In genomic region chrX:150450519-150451177, GRCh38 we compare ENCODE assay signal across 19 cellular contexts.
DNase-seq lines count a peak whose midpoint lies in the region; ATAC-seq and TF ChIP-seq lines count a peak whose summit lies in the region.
"Had no signal": no experiment of that assay in that cellular context is flagged by ENCODE, and none has a peak within 500 bp of the region (broad histone marks: within the 10 kb centered on the region; RNA-seq: fewer than 3 reads in every experiment).

No MANE protein-coding gene starts in this region.

- H3K4me3 Mint-ChIP-seq in activated T-cell treated with anti-CD3 and anti-CD28 coated beads, Interleukin-2, amount 50 U/mL, for 4 hours = no peak overlapping the region
- peak overlapping the region in 1 of 10 donors; percentile 17 for H3K4me3 Mint-ChIP-seq in naive thymus-derived CD4-positive, alpha-beta T cell
- H3K4me3 Mint-ChIP-seq: activated naive CD4-positive, alpha-beta T cell treated with anti-CD3 and anti-CD28 coated beads, Interleukin-2, amount 50 U/mL, for 24 hours; brain; naive B cell; T-helper 17 cell; WTC11 had no signal

- intact Hi-C loops in naive thymus-derived CD4-positive, alpha-beta T cell (cut with micrococcal nuclease) = no loop called here
- intact Hi-C loops in lower lobe of right lung (cut with DNase I) = no loop called here

- H3K27me3 ChIP-seq in naive thymus-derived CD4-positive, alpha-beta T cell (ENCODE audit: control insufficient read depth in 2 of 2, insufficient read depth in 2 of 2, low read length in 2 of 2) = no peaks in the 10 kb centered on the region
- no peaks in the 10 kb centered on the region for H3K27me3 ChIP-seq in lower lobe of right lung (ENCODE audit: low read depth)
- H3K27me3 ChIP-seq: pancreas had no signal

- no peaks in the 10 kb centered on the region for H3K36me3 Mint-ChIP-seq in activated T-cell treated with anti-CD3 and anti-CD28 coated beads, Interleukin-2, amount 50 U/mL, for 4 hours (ENCODE audit: insufficient read depth)
- peaks cover 0 to 7% of the 10 kb centered on the region in 2 donors for H3K36me3 Mint-ChIP-seq in activated naive CD4-positive, alpha-beta T cell treated with anti-CD3 and anti-CD28 coated beads, Interleukin-2, amount 50 U/mL, for 72 hours
- H3K36me3 Mint-ChIP-seq in naive thymus-derived CD4-positive, alpha-beta T cell = peaks cover 0 to 15% (median 0%) of the 10 kb centered on the region in 5 donors
- H3K36me3 Mint-ChIP-seq: brain, naive B cell, WTC11 had no signal

- no peaks in the 10 kb centered on the region for H3K4me1 ChIP-seq in naive thymus-derived CD4-positive, alpha-beta T cell (ENCODE audit: control insufficient read depth in 2 of 2, insufficient read depth in 2 of 2, low read length in 2 of 2)
- no peaks in the 10 kb centered on the region for H3K4me1 ChIP-seq in lower lobe of right lung
- H3K4me1 ChIP-seq: pancreas had no signal

- no peaks in the 10 kb centered on the region for H3K9me3 ChIP-seq in naive thymus-derived CD4-positive, alpha-beta T cell (ENCODE audit: control insufficient read depth in 2 of 3, low read length in 3 of 3)
- H3K9me3 ChIP-seq in lower lobe of right lung = no peaks in the 10 kb centered on the region
- H3K9me3 ChIP-seq: pancreas had no signal

- POLR2A ChIA-PET in naive thymus-derived CD4-positive, alpha-beta T cell (lab: Charles Lee) = interaction anchor here (1.0 kb wide), 1 partner anchor 124 kb away, joined by 3 read pairs; no protein-coding TSS in a partner anchor

- DNase-seq in activated T-cell treated with anti-CD3 and anti-CD28 coated beads, Interleukin-2, amount 50 U/mL, for 4 hours = no peak
- DNase-seq in activated T-cell treated with anti-CD3 and anti-CD28 coated beads, Interleukin-2, amount 50 U/mL, for 1 hour = no peak
- DNase-seq in G401 (ENCODE audit: low spot score) (peak; percentile 58), foreskin melanocyte (no peak), activated gamma-delta T cell treated with Interleukin-2 at 50 U/mL for 16 hours (no peak), lower lobe of right lung (no peak)
- DNase-seq in activated naive CD4-positive, alpha-beta T cell treated with anti-CD3 and anti-CD28 coated beads, Interleukin-2, amount 50 U/mL, for 72 hours (ENCODE audit: low spot score in 2 of 2) = no peak
- DNase-seq in naive thymus-derived CD4-positive, alpha-beta T cell = peak in 5 of 9 donors; percentile 3 to 29 (median 11)
- DNase-seq: ACHN, hippocampal formation, naive B cell, NCI-H187 treated with DMSO at 0.1 percent for 48 hours, NCI-H2227 treated with DMSO at 0.1 percent for 48 hours, pancreas, PC-9, T-helper 17 cell had no signal

- no peaks in the 10 kb centered on the region for H3K9me3 Mint-ChIP-seq in activated T-cell treated with anti-CD3 and anti-CD28 coated beads, Interleukin-2, amount 50 U/mL, for 4 hours
- H3K9me3 Mint-ChIP-seq in activated naive CD4-positive, alpha-beta T cell treated with anti-CD3 and anti-CD28 coated beads, Interleukin-2, amount 50 U/mL, for 72 hours = peaks cover 0 to 13% of the 10 kb centered on the region in 2 donors
- peaks cover 0 to 4% (median 0%) of the 10 kb centered on the region in 11 donors for H3K9me3 Mint-ChIP-seq in naive thymus-derived CD4-positive, alpha-beta T cell
- H3K9me3 Mint-ChIP-seq: activated naive CD4-positive, alpha-beta T cell treated with anti-CD3 and anti-CD28 coated beads, Interleukin-2, amount 50 U/mL, for 24 hours; WTC11 had no signal

- no peak for TF ChIP-seq CTCF in lower lobe of right lung (IDR thresholded peaks at IDR 0.05)

- no peaks in the 10 kb centered on the region for H3K36me3 ChIP-seq in naive thymus-derived CD4-positive, alpha-beta T cell (ENCODE audit: control insufficient read depth in 2 of 3, insufficient read depth in 3 of 3, low read length in 3 of 3)
- no peaks in the 10 kb centered on the region for H3K36me3 ChIP-seq in lower lobe of right lung
- H3K36me3 ChIP-seq: pancreas had no signal

- H3K4me1 Mint-ChIP-seq in activated T-cell treated with anti-CD3 and anti-CD28 coated beads, Interleukin-2, amount 50 U/mL, for 4 hours (ENCODE audit: low read depth) = peaks cover 7% of the 10 kb centered on the region
- H3K4me1 Mint-ChIP-seq in naive thymus-derived CD4-positive, alpha-beta T cell = peaks cover 4 to 51% (median 8%) of the 10 kb centered on the region in 7 donors

- H3K27ac Mint-ChIP-seq in activated naive CD4-positive, alpha-beta T cell treated with anti-CD3 and anti-CD28 coated beads, Interleukin-2, amount 50 U/mL, for 72 hours = no peak overlapping the region
- peak overlapping the region in 3 of 9 donors; percentile 23 to 72 (median 53) for H3K27ac Mint-ChIP-seq in naive thymus-derived CD4-positive, alpha-beta T cell
- H3K27ac Mint-ChIP-seq: activated naive CD4-positive, alpha-beta T cell treated with anti-CD3 and anti-CD28 coated beads, Interleukin-2, amount 50 U/mL, for 24 hours; T-helper 17 cell; WTC11 had no signal

- CTCF ChIA-PET in naive thymus-derived CD4-positive, alpha-beta T cell (lab: Charles Lee) = interaction anchor here (0.6 kb wide), 1 partner anchor 106 kb away, joined by 3 read pairs; no protein-coding TSS in a partner anchor

- peak; percentile 56 to 57 for ATAC-seq in activated T-cell treated with anti-CD3 and anti-CD28 coated beads, Interleukin-2, amount 50 U/mL, for 4 hours
- peak; percentile 73 to 82 for ATAC-seq in activated naive CD4-positive, alpha-beta T cell treated with anti-CD3 and anti-CD28 coated beads, Interleukin-2, amount 50 U/mL, for 72 hours
- no peak for ATAC-seq in naive thymus-derived CD4-positive, alpha-beta T cell
- no peak for ATAC-seq in lower lobe of right lung
- ATAC-seq: pancreas, T-helper 17 cell, WTC11 had no signal

- H3K4me3 ChIP-seq in naive thymus-derived CD4-positive, alpha-beta T cell (ENCODE audit: low read length) = no peak overlapping the region
- no peak overlapping the region for H3K4me3 ChIP-seq in lower lobe of right lung
- H3K4me3 ChIP-seq: pancreas, PC-9 had no signal

- no peak overlapping the region for H3K27ac ChIP-seq in naive thymus-derived CD4-positive, alpha-beta T cell (ENCODE audit: low read depth, low read length)
- no peak overlapping the region for H3K27ac ChIP-seq in lower lobe of right lung
- H3K27ac ChIP-seq: pancreas, PC-9 had no signal

- in situ Hi-C loops in G401 (cut with HindIII; ENCODE audit: low sequenced_read_pairs) = no loop called here

- no peaks in the 10 kb centered on the region for H3K27me3 Mint-ChIP-seq in activated T-cell treated with anti-CD3 and anti-CD28 coated beads, Interleukin-2, amount 50 U/mL, for 4 hours (ENCODE audit: low read depth)
- no peaks in the 10 kb centered on the region for H3K27me3 Mint-ChIP-seq in naive thymus-derived CD4-positive, alpha-beta T cell
- H3K27me3 Mint-ChIP-seq: activated naive CD4-positive, alpha-beta T cell treated with anti-CD3 and anti-CD28 coated beads, Interleukin-2, amount 50 U/mL, for 24 hours; brain; naive B cell; T-helper 17 cell had no signal

Comparison
In these comparisons a context has a peak if more than half of its experiments do, and no peak if none do; other contexts are left out.
1. ATAC-seq: peak in activated T-cell treated with anti-CD3 and anti-CD28 coated beads, Interleukin-2, amount 50 U/mL, for 4 hours (2 of 2) and activated naive CD4-positive, alpha-beta T cell treated with anti-CD3 and anti-CD28 coated beads, Interleukin-2, amount 50 U/mL, for 72 hours (2 of 2); none in naive thymus-derived CD4-positive, alpha-beta T cell (single experiment) and lower lobe of right lung (0 of 2).
2. DNase-seq: peak in G401 (single experiment) and naive thymus-derived CD4-positive, alpha-beta T cell (5 of 9); none in activated T-cell treated with anti-CD3 and anti-CD28 coated beads, Interleukin-2, amount 50 U/mL, for 4 hours (single experiment), activated T-cell treated with anti-CD3 and anti-CD28 coated beads, Interleukin-2, amount 50 U/mL, for 1 hour (single experiment), activated naive CD4-positive, alpha-beta T cell treated with anti-CD3 and anti-CD28 coated beads, Interleukin-2, amount 50 U/mL, for 72 hours (0 of 2), foreskin melanocyte (single experiment), activated gamma-delta T cell treated with Interleukin-2 at 50 U/mL for 16 hours (single experiment) and lower lobe of right lung (single experiment).